In genomic region chr3:101085752-101086151, GRCh38 we compare ENCODE assay signal across 31 cellular contexts.
DNase-seq lines count a peak whose midpoint lies in the region; ATAC-seq and TF ChIP-seq lines count a peak whose summit lies in the region.
"Had no signal": no experiment of that assay in that cellular context is flagged by ENCODE, and none has a peak within 500 bp of the region (broad histone marks: within the 10 kb centered on the region; RNA-seq: fewer than 3 reads in every experiment).

No MANE protein-coding gene starts in this region.

- H4K20me1 ChIP-seq in osteoblast (ENCODE audit: insufficient read depth, low read length) = no peaks in the 10 kb centered on the region
- H4K20me1 ChIP-seq: BLaER1; BLaER1 treated with 17β-estradiol and CSF1 and Interleukin-3, amounts not matched to agents 10 nM and 100 nM had no signal

- H3K36me3 ChIP-seq in left ventricle myocardium inferior = no peaks in the 10 kb centered on the region
- H3K36me3 ChIP-seq in osteoblast (ENCODE audit: insufficient read depth, low read length) = no peaks in the 10 kb centered on the region
- H3K36me3 ChIP-seq: BE2C; BLaER1; BLaER1 treated with 17β-estradiol and CSF1 and Interleukin-3, amounts not matched to agents 10 nM and 100 nM had no signal

- no peak overlapping the region for H3K4me3 ChIP-seq in left ventricle myocardium inferior
- H3K4me3 ChIP-seq in right cardiac atrium (ENCODE audit: low read length) = no peak overlapping the region
- no peak overlapping the region for H3K4me3 ChIP-seq in osteoblast (ENCODE audit: insufficient read depth, low read length)
- H3K4me3 ChIP-seq: A549; BLaER1; BLaER1 treated with 17β-estradiol and CSF1 and Interleukin-3, amounts not matched to agents 10 nM and 100 nM had no signal

- H3K4me1 ChIP-seq in left ventricle myocardium inferior (peaks cover 9% of the 10 kb centered on the region), right cardiac atrium (ENCODE audit: control insufficient read depth, insufficient read depth, low read length) (no peaks in the 10 kb centered on the region), osteoblast (ENCODE audit: insufficient read depth, low read length) (peaks cover 6% of the 10 kb centered on the region)
- H3K4me1 ChIP-seq: BLaER1 treated with 17β-estradiol and CSF1 and Interleukin-3, amounts not matched to agents 10 nM and 100 nM; Caco-2 had no signal

- no peaks in the 10 kb centered on the region for H3K79me2 ChIP-seq in osteoblast (ENCODE audit: insufficient read depth, low read length)

- 69% methylated on average over 1 of the region's 1 CpG for WGBS in right cardiac atrium

- peak overlapping the region; percentile 49 for H2AFZ ChIP-seq in osteoblast (ENCODE audit: low read length)

- no peak for TF ChIP-seq CTCF in left ventricle myocardium inferior (IDR thresholded peaks at IDR 0.05; ENCODE audit: borderline replicate concordance)
- TF ChIP-seq CTCF in osteoblast (IDR thresholded peaks at IDR 0.05; ENCODE audit: extremely low read depth, low read depth, low read length) = no peak

- no peak overlapping the region for H3K4me2 ChIP-seq in osteoblast (ENCODE audit: insufficient read depth, low read length)
- H3K4me2 ChIP-seq: A549; BLaER1; BLaER1 treated with 17β-estradiol and CSF1 and Interleukin-3, amounts not matched to agents 10 nM and 100 nM had no signal

- DNase-seq in Right ventricle myocardium superior = no peak
- DNase-seq in left ventricle myocardium inferior = no peak
- no peak for DNase-seq in left ventricle myocardium superior
- no peak for DNase-seq in right cardiac atrium
- DNase-seq in osteoblast (ENCODE audit: insufficient read length, low spot score, missing footprints) = no peak
- DNase-seq in OCI-M1 (lab: John Stamatoyannopoulos, UW) = no peak
- DNase-seq: 8988T; ACHN; AML-193; BE2C; C1 segment of cervical spinal cord; Caco-2; Calu3; CD4-positive, alpha-beta memory T cell; CD4-positive, alpha-beta T cell; CD4-positive, CD25-positive, alpha-beta regulatory T cell; CD8-positive, alpha-beta memory T cell; CD8-positive, alpha-beta T cell; COR-L47; DMS 273 treated with DMSO at 0.1 percent for 48 hours; DMS153; DMS53; DMS79; DMS79 treated with DMSO at 0.1 percent for 48 hours; DND-41; EL had no signal

- no peak overlapping the region for H3K27ac ChIP-seq in left ventricle myocardium inferior (replicated peaks)
- H3K27ac ChIP-seq in right cardiac atrium (ENCODE audit: low read length) = no peak overlapping the region
- H3K27ac ChIP-seq in osteoblast (ENCODE audit: low read depth, low read length) = no peak overlapping the region
- H3K27ac ChIP-seq: 22Rv1; A549; BLaER1; BLaER1 treated with 17β-estradiol and CSF1 and Interleukin-3, amounts not matched to agents 10 nM and 100 nM; C4-2B had no signal

- H3K27me3 ChIP-seq in left ventricle myocardium inferior (ENCODE audit: low read depth) = no peaks in the 10 kb centered on the region
- no peaks in the 10 kb centered on the region for H3K27me3 ChIP-seq in right cardiac atrium (ENCODE audit: control insufficient read depth, insufficient read depth)
- H3K27me3 ChIP-seq in osteoblast (ENCODE audit: insufficient read depth, low read length) = no peaks in the 10 kb centered on the region
- H3K27me3 ChIP-seq: BE2C; BLaER1; BLaER1 treated with 17β-estradiol and CSF1 and Interleukin-3, amounts not matched to agents 10 nM and 100 nM had no signal

- intact Hi-C loops in Right ventricle myocardium superior (cut with DNase I) (no loop called here), left ventricle myocardium inferior (cut with micrococcal nuclease) (no loop called here), left ventricle myocardium superior (cut with micrococcal nuclease) (no loop called here), right cardiac atrium (cut with DNase I) (no loop called here)

- ATAC-seq in Right ventricle myocardium superior (ENCODE audit: poor library complexity) (peak; percentile 51), left ventricle myocardium superior (peak; percentile 51), right cardiac atrium (no peak)
- ATAC-seq: A549; CD8-positive, alpha-beta T cell had no signal

- no peaks in the 10 kb centered on the region for H3K9me3 ChIP-seq in left ventricle myocardium inferior (replicated peaks)
- no peaks in the 10 kb centered on the region for H3K9me3 ChIP-seq in right cardiac atrium (ENCODE audit: control insufficient read depth, low read length)
- no peaks in the 10 kb centered on the region for H3K9me3 ChIP-seq in osteoblast (ENCODE audit: low read depth, low read length)
- H3K9me3 ChIP-seq: A549, BE2C, BLaER1, Caco-2 had no signal

Comparison
In these comparisons a context has a peak if more than half of its experiments do, and no peak if none do; other contexts are left out.
1. ATAC-seq: peak in Right ventricle myocardium superior (single experiment) and left ventricle myocardium superior (single experiment); none in right cardiac atrium (0 of 2).